Comparison of ENCODE assay signal across 9 cellular contexts in genomic region chr16:68744744-68745280, GRCh38. TPM values are rescaled to one million over a fixed set of nuclear protein-coding genes. Genes with fewer than 3 reads are reported as not detected.
A peak's percentile ranks its signal among the peaks of the same experiment; 100 is the strongest.
DNase-seq lines count a peak whose midpoint lies in the region; ATAC-seq and TF ChIP-seq lines count a peak whose summit lies in the region.
"Had no signal": no experiment of that assay in that cellular context is flagged by ENCODE, and none has a peak within 500 bp of the region (broad histone marks: within the 10 kb centered on the region; RNA-seq: fewer than 3 reads in every experiment).

No MANE protein-coding gene starts in this region.

- peaks cover 3% of the 10 kb centered on the region for H3K27me3 Mint-ChIP-seq in chondrocyte (ENCODE audit: low read depth)

- ATAC-seq in HG02678 (IDR thresholded peaks at IDR 0.05; ENCODE audit: unreplicated experiment), result no peak
- no peak for ATAC-seq in SK-N-SH treated with all-trans-retinoic acid at 6 μM for 48 hours
- ATAC-seq in HG03342 (IDR thresholded peaks at IDR 0.05; ENCODE audit: unreplicated experiment), result no peak

- DNase-seq in DMS53 (lab: John Stamatoyannopoulos, UW), result peak; percentile 99
- peak; percentile 66 for DNase-seq in NCI-H2029 treated with DMSO at 0.1 percent for 48 hours (lab: John Stamatoyannopoulos, UW)
- DNase-seq in chondrocyte (ENCODE audit: low spot score), result no peak
- peak; percentile 87 for DNase-seq in mucosa of gallbladder (ENCODE audit: low spot score)
- DNase-seq in Kasumi-1 (lab: John Stamatoyannopoulos, UW), result no peak

- no peaks in the 10 kb centered on the region for H3K36me3 Mint-ChIP-seq in chondrocyte (ENCODE audit: low read depth)
- H3K36me3 Mint-ChIP-seq: activated naive CD4-positive, alpha-beta T cell treated with anti-CD3 and anti-CD28 coated beads, Interleukin-2, amount 50 U/mL, for 24 hours had no signal

- no peaks in the 10 kb centered on the region for H3K9me3 Mint-ChIP-seq in chondrocyte (ENCODE audit: low read depth)
- H3K9me3 Mint-ChIP-seq: activated naive CD4-positive, alpha-beta T cell treated with anti-CD3 and anti-CD28 coated beads, Interleukin-2, amount 50 U/mL, for 24 hours had no signal

- H3K4me3 Mint-ChIP-seq in chondrocyte (ENCODE audit: unreplicated experiment), result no peak overlapping the region
- H3K4me3 Mint-ChIP-seq: activated naive CD4-positive, alpha-beta T cell treated with anti-CD3 and anti-CD28 coated beads, Interleukin-2, amount 50 U/mL, for 24 hours had no signal

- H3K4me1 Mint-ChIP-seq in chondrocyte (ENCODE audit: low read depth), result peaks cover 27% of the 10 kb centered on the region
- H3K4me1 Mint-ChIP-seq: activated naive CD4-positive, alpha-beta T cell treated with anti-CD3 and anti-CD28 coated beads, Interleukin-2, amount 50 U/mL, for 24 hours had no signal

- TF ChIP-seq CTCF in chondrocyte (IDR thresholded peaks at IDR 0.05), result no peak

- peak overlapping the region; percentile 14 for H3K27ac Mint-ChIP-seq in chondrocyte (ENCODE audit: unreplicated experiment)

TF ChIP-seq in SK-N-SH treated with all-trans-retinoic acid at 6 μM for 48 hours, 23 proteins besides CTCF, POLR2A, EP300 and RAD21:
- TF ChIP-seq, protein P1, sequence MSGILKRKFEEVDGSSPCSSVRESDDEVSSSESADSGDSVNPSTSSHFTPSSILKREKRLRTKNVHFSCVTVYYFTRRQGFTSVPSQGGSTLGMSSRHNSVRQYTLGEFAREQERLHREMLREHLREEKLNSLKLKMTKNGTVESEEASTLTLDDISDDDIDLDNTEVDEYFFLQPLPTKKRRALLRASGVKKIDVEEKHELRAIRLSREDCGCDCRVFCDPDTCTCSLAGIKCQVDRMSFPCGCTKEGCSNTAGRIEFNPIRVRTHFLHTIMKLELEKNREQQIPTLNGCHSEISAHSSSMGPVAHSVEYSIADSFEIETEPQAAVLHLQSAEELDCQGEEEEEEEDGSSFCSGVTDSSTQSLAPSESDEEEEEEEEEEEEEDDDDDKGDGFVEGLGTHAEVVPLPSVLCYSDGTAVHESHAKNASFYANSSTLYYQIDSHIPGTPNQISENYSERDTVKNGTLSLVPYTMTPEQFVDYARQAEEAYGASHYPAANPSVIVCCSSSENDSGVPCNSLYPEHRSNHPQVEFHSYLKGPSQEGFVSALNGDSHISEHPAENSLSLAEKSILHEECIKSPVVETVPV (CRISPR knock-in tag; IDR thresholded peaks at IDR 0.05), result no peak
- TF ChIP-seq RARB (CRISPR knock-in tag; IDR thresholded peaks at IDR 0.05) (no peak), SNAI2 (CRISPR knock-in tag; IDR thresholded peaks at IDR 0.05) (no peak), ZC3H10 (CRISPR knock-in tag; IDR thresholded peaks at IDR 0.05) (no peak), OSR1 (CRISPR knock-in tag; IDR thresholded peaks at IDR 0.05) (no peak), ARNTL (CRISPR knock-in tag; IDR thresholded peaks at IDR 0.05; ENCODE audit: borderline replicate concordance, low read depth) (no peak), GLIS3 (CRISPR knock-in tag; IDR thresholded peaks at IDR 0.05) (no peak), ESRRG (CRISPR knock-in tag; IDR thresholded peaks at IDR 0.05) (no peak), ISL1 (CRISPR knock-in tag; IDR thresholded peaks at IDR 0.05) (no peak)

RNA-seq across cellular contexts. Expression of gene CDH1, which starts 7.7 kb away (rescaled TPM):
- total RNA-seq in chondrocyte (0.35 to 0.38 TPM in 2 of 3 replicates, not detected in the other), mucosa of gallbladder (425 TPM)

Comparison
In these comparisons a context has a peak if more than half of its experiments do, and no peak if none do; other contexts are left out.
1. DNase-seq: peak in DMS53 (single experiment), NCI-H2029 treated with DMSO at 0.1 percent for 48 hours (single experiment) and mucosa of gallbladder (single experiment); none in chondrocyte (single experiment) and Kasumi-1 (0 of 2).
2. RNA of gene CDH1, which starts 7.7 kb away (total RNA-seq): 425 TPM in mucosa of gallbladder (single experiment); 0.35 to 0.38 TPM in chondrocyte; every median in the first group is over 100 times any median in the second.